In the genomic region with DNA sequence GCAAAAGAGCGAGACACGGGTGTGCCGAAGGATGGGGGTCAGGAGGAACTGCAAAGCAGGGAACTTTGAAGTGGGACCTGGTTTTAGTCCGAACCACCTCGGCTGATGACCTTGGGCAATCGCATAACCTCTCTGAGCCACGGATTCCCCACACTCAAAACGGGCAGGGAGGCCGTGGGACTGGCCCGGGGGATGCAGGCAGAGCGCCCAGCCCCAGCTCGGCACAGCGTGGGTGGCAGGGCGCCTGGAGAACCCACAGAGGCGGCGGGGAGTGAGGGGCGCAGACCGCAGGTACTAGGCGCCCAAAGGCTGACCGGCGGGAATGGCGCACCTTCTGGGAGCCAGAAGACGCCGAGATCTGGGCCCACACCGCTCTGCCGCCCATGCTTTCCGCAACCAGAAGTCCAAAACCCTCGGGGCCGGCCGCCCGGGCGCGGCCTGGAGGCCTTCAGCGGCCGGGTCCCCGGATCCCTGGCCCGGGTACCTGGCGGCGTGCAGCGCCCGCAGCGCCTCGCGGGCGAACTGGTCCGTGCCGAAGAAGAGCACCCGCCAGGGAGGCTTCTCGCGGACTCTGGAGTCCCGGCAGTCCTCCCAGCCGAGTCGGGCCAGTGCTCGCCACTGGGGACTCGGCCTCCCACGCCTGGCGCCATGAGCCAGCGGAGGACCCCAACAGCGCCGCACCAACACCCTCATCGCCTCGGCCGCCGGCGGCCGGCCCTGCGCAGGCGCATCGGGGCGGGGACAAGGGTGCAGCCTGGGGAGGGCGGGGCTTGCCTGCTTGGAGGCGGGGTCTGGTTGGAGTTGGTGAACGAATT, we compare ENCODE assay signal across 8 cellular contexts. TPM values are rescaled to one million over a fixed set of nuclear protein-coding genes. Genes with fewer than 3 reads are reported as not detected.
DNase-seq lines count a peak whose midpoint lies in the region; ATAC-seq, FAIRE-seq and TF ChIP-seq lines count a peak whose summit lies in the region.

A gene (minus strand): TSS at position 719 of the 815 bp plus-strand sequence. CDS start 26 bp downstream, at position 693.

- ATAC-seq in GM21737 (IDR thresholded peaks at IDR 0.05; ENCODE audit: unreplicated experiment) (peak; percentile 78), Right ventricle myocardium inferior (peak; percentile 97), pancreas (peak; percentile 96 to 98 (median 96))

- no peaks in the 10 kb centered on the region for H3K9me2 ChIP-seq in SU-DHL-6 (replicated peaks; ENCODE audit: insufficient read depth, low read length)

- H3K4me2 ChIP-seq in SU-DHL-6 (ENCODE audit: low read depth, low read length, poor library complexity, severe bottlenecking): peak within 1 kb of the TSS; percentile 98

- H3K4me1 ChIP-seq in pancreas (peaks cover 0 to 15% (median 7%) of the 10 kb centered on the region in 3 donors), thymus (ENCODE audit: control insufficient read depth, insufficient read depth, low read length) (peaks cover 5% of the 10 kb centered on the region)

- H3K9me3 ChIP-seq in MG63 (no peaks in the 10 kb centered on the region), SU-DHL-6 (ENCODE audit: insufficient read depth, low read length) (no peaks in the 10 kb centered on the region), pancreas (no peaks in the 10 kb centered on the region), thymus (ENCODE audit: control insufficient read depth) (no peaks in the 10 kb centered on the region)

- H3K4me3 ChIP-seq in MG63: peak within 1 kb of the TSS; percentile 62
- H3K4me3 ChIP-seq in SU-DHL-6 (ENCODE audit: insufficient read depth, low read length, poor library complexity, severe bottlenecking): peak within 1 kb of the TSS; percentile 89
- peak within 1 kb of the TSS; percentile 65 to 98 (median 84) for H3K4me3 ChIP-seq in pancreas
- peak within 1 kb of the TSS; percentile 89 for H3K4me3 ChIP-seq in thymus (ENCODE audit: low read length)

- peaks cover 14% of the 10 kb centered on the region for H3K27me3 Mint-ChIP-seq in activated naive CD8-positive, alpha-beta T cell treated with anti-CD3 and anti-CD28 coated beads for 36 hours

- 0 to 1% methylated on average over 49 to 73 of the region's 73 CpGs for WGBS in pancreas, 2 donors
- WGBS in thymus: under 1% methylated on average over 73 of the region's 73 CpGs

- peak within 1 kb of the TSS; percentile 54 for H3K27ac Mint-ChIP-seq in activated naive CD8-positive, alpha-beta T cell treated with anti-CD3 and anti-CD28 coated beads for 36 hours

- H3K36me3 ChIP-seq in MG63 (peaks cover 22% of the 10 kb centered on the region), SU-DHL-6 (ENCODE audit: low read length) (no peaks in the 10 kb centered on the region), pancreas (no peaks in the 10 kb centered on the region), thymus (ENCODE audit: control insufficient read depth, insufficient read depth) (peaks cover 11% of the 10 kb centered on the region)

- H3K9ac ChIP-seq in SU-DHL-6 (ENCODE audit: low read length): peak within 1 kb of the TSS; percentile 77

- TF ChIP-seq CTCF in SU-DHL-6 (IDR thresholded peaks at IDR 0.05; ENCODE audit: insufficient read depth, low read length, poor library complexity, severe bottlenecking): no peak
- TF ChIP-seq CTCF in pancreas (IDR thresholded peaks at IDR 0.05): no peak

- peak within 1 kb of the TSS; percentile 91 for H3K4me3 Mint-ChIP-seq in activated naive CD8-positive, alpha-beta T cell treated with anti-CD3 and anti-CD28 coated beads for 36 hours

- no peak for FAIRE-seq in pancreas (lab: Jason Lieb, UNC)

- no peaks in the 10 kb centered on the region for H3K9me3 Mint-ChIP-seq in activated naive CD8-positive, alpha-beta T cell treated with anti-CD3 and anti-CD28 coated beads for 36 hours

- no peaks in the 10 kb centered on the region for H4K20me1 ChIP-seq in SU-DHL-6 (ENCODE audit: low read depth, low read length)

- peaks cover 28% of the 10 kb centered on the region for H3K4me1 Mint-ChIP-seq in activated naive CD8-positive, alpha-beta T cell treated with anti-CD3 and anti-CD28 coated beads for 36 hours

- intact Hi-C loops in Right ventricle myocardium inferior (cut with DNase I) (no loop called here), pancreas (cut with DNase I) (no loop called here)

- H2AFZ ChIP-seq in SU-DHL-6 (ENCODE audit: low read depth, low read length, severe bottlenecking): peak within 1 kb of the TSS; percentile 83

- peaks cover 18% of the 10 kb centered on the region for H3K79me2 ChIP-seq in SU-DHL-6 (ENCODE audit: insufficient read depth, low read length)

- H3K27ac ChIP-seq in SU-DHL-6 (ENCODE audit: low read depth, low read length): 0 out of 2 replicates have a peak within 1 kb of the TSS, but pooled peaks have one; percentile 19
- peak within 1 kb of the TSS in 2 of 4 donors; percentile 8 to 41 for H3K27ac ChIP-seq in pancreas
- H3K27ac ChIP-seq in thymus (ENCODE audit: low read depth): peak within 1 kb of the TSS; percentile 68

- peaks cover 9% of the 10 kb centered on the region for H3K36me3 Mint-ChIP-seq in activated naive CD8-positive, alpha-beta T cell treated with anti-CD3 and anti-CD28 coated beads for 36 hours

- DNase-seq in EH (ENCODE audit: low read depth): peak; percentile 82
- DNase-seq in MG63: peak; percentile 88
- peak; percentile 93 for DNase-seq in activated naive CD8-positive, alpha-beta T cell treated with anti-CD3 and anti-CD28 coated beads for 36 hours
- DNase-seq in Right ventricle myocardium inferior (ENCODE audit: missing footprints): peak; percentile 97
- DNase-seq in pancreas: peak; percentile 85 to 97 (median 92)

- H3K27me3 ChIP-seq in MG63 (no peaks in the 10 kb centered on the region), SU-DHL-6 (ENCODE audit: low read length) (no peaks in the 10 kb centered on the region), pancreas (no peaks in the 10 kb centered on the region), thymus (ENCODE audit: control insufficient read depth, insufficient read depth) (no peaks in the 10 kb centered on the region)

- H3F3A ChIP-seq in SU-DHL-6 (ENCODE audit: insufficient read depth): peaks cover 9% of the 10 kb centered on the region; the same call in 1 of the 2 replicates

RNA-seq across cellular contexts. Expression of the gene that starts here (rescaled TPM):
- total RNA-seq in MG63 (2014; rRNA removed; shearing (Covaris generic); ENCODE audit: low replicate concordance): 17.8 and 21.5 TPM in 2 replicates
- total RNA-seq in activated naive CD8-positive, alpha-beta T cell treated with anti-CD3 and anti-CD28 coated beads for 36 hours: 10 to 100 TPM; 26.8 to 28.3 TPM
- total RNA-seq in Right ventricle myocardium inferior: 18.7 TPM
- total RNA-seq in pancreas: 1 to 10 TPM; 3.3 to 6.6 (median 4.4) TPM
- 1 to 10 TPM; 1.9 to 3.5 TPM for polyA plus RNA-seq in pancreas
- 9.6 TPM for polyA plus RNA-seq in thymus
